Comparison of ENCODE assay signal across 36 cellular contexts in the genomic region with DNA sequence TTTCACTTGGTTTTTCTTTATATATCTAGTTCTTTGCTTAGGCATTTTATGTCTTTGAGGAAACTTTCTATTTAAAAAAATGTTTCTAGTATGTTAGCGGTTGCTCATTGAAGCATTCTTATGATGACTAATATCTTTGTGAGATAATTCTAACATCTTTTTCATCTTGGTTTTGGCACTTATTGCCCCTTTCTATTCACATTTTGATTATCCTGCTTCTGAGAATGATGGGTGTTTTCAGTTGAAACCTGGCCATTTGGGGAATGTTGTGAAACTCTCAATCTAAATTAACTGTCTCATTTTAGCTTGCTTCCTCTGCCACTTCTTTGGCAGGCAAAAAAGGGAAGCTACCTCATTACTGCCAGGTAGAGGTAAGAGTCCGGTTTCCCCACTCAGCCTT.
A peak's percentile ranks its signal among the peaks of the same experiment; 100 is the strongest.
DNase-seq lines count a peak whose midpoint lies in the region; ATAC-seq, FAIRE-seq and TF ChIP-seq lines count a peak whose summit lies in the region.
"Had no signal": no experiment of that assay in that cellular context is flagged by ENCODE, and none has a peak within 500 bp of the region (broad histone marks: within the 10 kb centered on the region; RNA-seq: fewer than 3 reads in every experiment).

No MANE protein-coding gene starts in this region.

- no peaks in the 10 kb centered on the region for H4K20me1 ChIP-seq in astrocyte (ENCODE audit: insufficient read depth, low read length)
- H4K20me1 ChIP-seq in osteoblast (ENCODE audit: insufficient read depth, low read length), result no peaks in the 10 kb centered on the region
- H4K20me1 ChIP-seq: BLaER1; BLaER1 treated with 17β-estradiol and CSF1 and Interleukin-3, amounts not matched to agents 10 nM and 100 nM had no signal

- POLR2A ChIA-PET in CD4-positive, alpha-beta T cell (lab: Charles Lee), result no interaction called here

- no peaks in the 10 kb centered on the region for H3K27me3 ChIP-seq in astrocyte (ENCODE audit: insufficient read depth, low read length)
- no peaks in the 10 kb centered on the region for H3K27me3 ChIP-seq in osteoblast (ENCODE audit: insufficient read depth, low read length)
- H3K27me3 ChIP-seq in esophagus squamous epithelium, result no peaks in the 10 kb centered on the region
- H3K27me3 ChIP-seq in CD4-positive, alpha-beta T cell (ENCODE audit: control insufficient read depth, insufficient read depth, low read length), result no peaks in the 10 kb centered on the region
- H3K27me3 ChIP-seq: BE2C; BLaER1; BLaER1 treated with 17β-estradiol and CSF1 and Interleukin-3, amounts not matched to agents 10 nM and 100 nM had no signal

- H3K36me3 ChIP-seq in astrocyte (ENCODE audit: insufficient read depth, low read length) (no peaks in the 10 kb centered on the region), osteoblast (ENCODE audit: insufficient read depth, low read length) (no peaks in the 10 kb centered on the region), esophagus squamous epithelium (no peaks in the 10 kb centered on the region)
- H3K36me3 ChIP-seq: BE2C; BLaER1; BLaER1 treated with 17β-estradiol and CSF1 and Interleukin-3, amounts not matched to agents 10 nM and 100 nM had no signal

- no peak overlapping the region for H3K9ac ChIP-seq in astrocyte (ENCODE audit: low read length)
- H3K9ac ChIP-seq: BLaER1; BLaER1 treated with 17β-estradiol and CSF1 and Interleukin-3, amounts not matched to agents 10 nM and 100 nM had no signal

- H3K4me1 ChIP-seq in astrocyte (ENCODE audit: insufficient read depth, low read length), result peaks cover 30% of the 10 kb centered on the region
- H3K4me1 ChIP-seq in osteoblast (ENCODE audit: insufficient read depth, low read length), result peaks cover 33% of the 10 kb centered on the region
- no peaks in the 10 kb centered on the region for H3K4me1 ChIP-seq in esophagus squamous epithelium
- H3K4me1 ChIP-seq: A549; BE2C; BLaER1; BLaER1 treated with 17β-estradiol and CSF1 and Interleukin-3, amounts not matched to agents 10 nM and 100 nM; Caco-2 had no signal

- peak overlapping the region; percentile 63 for H3K27ac ChIP-seq in astrocyte (ENCODE audit: low read depth, low read length)
- H3K27ac ChIP-seq in osteoblast (ENCODE audit: low read depth, low read length), result peak overlapping the region; percentile 81
- no peak overlapping the region for H3K27ac ChIP-seq in esophagus squamous epithelium
- no peak overlapping the region for H3K27ac ChIP-seq in CD4-positive, alpha-beta T cell (ENCODE audit: low read depth, low read length)
- H3K27ac ChIP-seq: 22Rv1; A549; BLaER1; BLaER1 treated with 17β-estradiol and CSF1 and Interleukin-3, amounts not matched to agents 10 nM and 100 nM; C4-2B had no signal

- H3K79me2 ChIP-seq in astrocyte (ENCODE audit: insufficient read depth, low read length), result no peaks in the 10 kb centered on the region
- H3K79me2 ChIP-seq in osteoblast (ENCODE audit: insufficient read depth, low read length), result no peaks in the 10 kb centered on the region

- peak; percentile 30 for DNase-seq in NCI-H226
- DNase-seq in RCC 7860 (ENCODE audit: low spot score), result no peak
- peak; percentile 59 for DNase-seq in astrocyte (ENCODE audit: low read depth)
- no peak for DNase-seq in osteoblast (ENCODE audit: insufficient read length, low spot score, missing footprints)
- DNase-seq in esophagus squamous epithelium (lab: John Stamatoyannopoulos, UW), result no peak
- DNase-seq in CD4-positive, alpha-beta T cell, result no peak
- no peak for DNase-seq in immature natural killer cell
- DNase-seq: 8988T; ACHN; AML-193; BE2C; C1 segment of cervical spinal cord; Caco-2; Calu3; CD4-positive, alpha-beta memory T cell; CD4-positive, CD25-positive, alpha-beta regulatory T cell; CD8-positive, alpha-beta memory T cell; CD8-positive, alpha-beta T cell; COR-L47; DMS 273 treated with DMSO at 0.1 percent for 48 hours; DMS153; DMS53; DMS79; DMS79 treated with DMSO at 0.1 percent for 48 hours; DND-41; EL had no signal

- H3K4me1 Mint-ChIP-seq in astrocyte (ENCODE audit: low read depth, unreplicated experiment), result no peaks in the 10 kb centered on the region
- no peaks in the 10 kb centered on the region for H3K4me1 Mint-ChIP-seq in CD4-positive, alpha-beta T cell (ENCODE audit: low read depth)
- H3K4me1 Mint-ChIP-seq in immature natural killer cell, result no peaks in the 10 kb centered on the region
- H3K4me1 Mint-ChIP-seq: B cell; CD14-positive monocyte; CD4-positive, alpha-beta memory T cell; CD4-positive, CD25-positive, alpha-beta regulatory T cell; CD8-positive, alpha-beta memory T cell had no signal

- FAIRE-seq in RCC 7860 (lab: Jason Lieb, UNC) (peak; percentile 76), astrocyte (lab: Jason Lieb, UNC) (no peak)
- FAIRE-seq: A204.1, A549, D721Med had no signal

- H3K4me3 ChIP-seq in astrocyte (ENCODE audit: insufficient read depth, low read depth, low read length) (no peak overlapping the region), osteoblast (ENCODE audit: insufficient read depth, low read length) (no peak overlapping the region), esophagus squamous epithelium (no peak overlapping the region)
- H3K4me3 ChIP-seq: A549; BLaER1; BLaER1 treated with 17β-estradiol and CSF1 and Interleukin-3, amounts not matched to agents 10 nM and 100 nM had no signal

- no peak for ATAC-seq in HG02981 (IDR thresholded peaks at IDR 0.05; ENCODE audit: unreplicated experiment)
- ATAC-seq in CD4-positive, alpha-beta T cell (ENCODE audit: poor library complexity), result no peak
- ATAC-seq: A549; CD8-positive, alpha-beta T cell had no signal

- H3K36me3 Mint-ChIP-seq in astrocyte (ENCODE audit: low read depth, unreplicated experiment), result no peaks in the 10 kb centered on the region
- H3K36me3 Mint-ChIP-seq in CD4-positive, alpha-beta T cell (ENCODE audit: low read depth), result no peaks in the 10 kb centered on the region
- H3K36me3 Mint-ChIP-seq in immature natural killer cell, result no peaks in the 10 kb centered on the region
- H3K36me3 Mint-ChIP-seq: CD14-positive monocyte; CD4-positive, alpha-beta memory T cell; CD4-positive, CD25-positive, alpha-beta regulatory T cell; CD8-positive, alpha-beta memory T cell; CD8-positive, alpha-beta T cell had no signal

- TF ChIP-seq CTCF in astrocyte (IDR thresholded peaks at IDR 0.05; ENCODE audit: insufficient read depth, low read depth, low read length), result no peak
- no peak for TF ChIP-seq CTCF in osteoblast (IDR thresholded peaks at IDR 0.05; ENCODE audit: extremely low read depth, low read depth, low read length)
- no peak for TF ChIP-seq CTCF in esophagus squamous epithelium (IDR thresholded peaks at IDR 0.05)
- no peak for TF ChIP-seq CTCF in CD4-positive, alpha-beta T cell (IDR thresholded peaks at IDR 0.05)

- TF ChIP-seq POLR2A in esophagus squamous epithelium (IDR thresholded peaks at IDR 0.05), result no peak

- no peak overlapping the region for H3K27ac Mint-ChIP-seq in astrocyte (ENCODE audit: unreplicated experiment)
- H3K27ac Mint-ChIP-seq in CD4-positive, alpha-beta T cell, result no peak overlapping the region
- no peak overlapping the region for H3K27ac Mint-ChIP-seq in immature natural killer cell
- H3K27ac Mint-ChIP-seq: B cell; CD14-positive monocyte; CD4-positive, alpha-beta memory T cell; CD8-positive, alpha-beta memory T cell; CD8-positive, alpha-beta T cell had no signal

- CTCF ChIA-PET in CD4-positive, alpha-beta T cell (lab: Charles Lee), result no interaction called here

- intact Hi-C loops in esophagus squamous epithelium (cut with DNase I), result no loop called here
- intact Hi-C loops in CD4-positive, alpha-beta T cell (cut with DNase I, micrococcal nuclease), result no loop called here

- H2AFZ ChIP-seq in astrocyte (ENCODE audit: low read depth, low read length) (no peak overlapping the region), osteoblast (ENCODE audit: low read length) (no peak overlapping the region)

- H3K9me3 ChIP-seq in astrocyte (ENCODE audit: insufficient read depth, low read depth, low read length) (no peaks in the 10 kb centered on the region), osteoblast (ENCODE audit: low read depth, low read length) (no peaks in the 10 kb centered on the region), esophagus squamous epithelium (no peaks in the 10 kb centered on the region)
- H3K9me3 ChIP-seq in CD4-positive, alpha-beta T cell (ENCODE audit: control insufficient read depth, low read length), result no peaks in the 10 kb centered on the region
- H3K9me3 ChIP-seq: A549, BE2C, BLaER1, Caco-2 had no signal

- H3K4me2 ChIP-seq in astrocyte (ENCODE audit: low read length) (no peak overlapping the region), osteoblast (ENCODE audit: insufficient read depth, low read length) (no peak overlapping the region)
- H3K4me2 ChIP-seq: A549; BLaER1; BLaER1 treated with 17β-estradiol and CSF1 and Interleukin-3, amounts not matched to agents 10 nM and 100 nM had no signal

- 56 to 86% methylated on average over 2 of the region's 2 CpGs for WGBS in esophagus squamous epithelium, 2 donors

- H3K27me3 Mint-ChIP-seq in astrocyte (ENCODE audit: low read depth, unreplicated experiment), result no peaks in the 10 kb centered on the region
- no peaks in the 10 kb centered on the region for H3K27me3 Mint-ChIP-seq in CD4-positive, alpha-beta T cell
- peaks cover 0 to 4% (median 0%) of the 10 kb centered on the region in 3 donors for H3K27me3 Mint-ChIP-seq in immature natural killer cell (ENCODE audit: low read depth in 3 of 3)
- H3K27me3 Mint-ChIP-seq: B cell; CD4-positive, alpha-beta memory T cell; CD4-positive, CD25-positive, alpha-beta regulatory T cell; CD8-positive, alpha-beta memory T cell had no signal

- H3K4me3 Mint-ChIP-seq in astrocyte (ENCODE audit: unreplicated experiment), result no peak overlapping the region
- no peak overlapping the region for H3K4me3 Mint-ChIP-seq in CD4-positive, alpha-beta T cell
- no peak overlapping the region for H3K4me3 Mint-ChIP-seq in immature natural killer cell
- H3K4me3 Mint-ChIP-seq: B cell; CD14-positive monocyte; CD4-positive, alpha-beta memory T cell; CD4-positive, CD25-positive, alpha-beta regulatory T cell; CD8-positive, alpha-beta memory T cell; CD8-positive, alpha-beta T cell had no signal

- H3K9me3 Mint-ChIP-seq in astrocyte (ENCODE audit: unreplicated experiment) (peaks cover 2% of the 10 kb centered on the region), immature natural killer cell (peaks cover 3 to 25% (median 15%) of the 10 kb centered on the region in 6 donors)
- H3K9me3 Mint-ChIP-seq in CD4-positive, alpha-beta T cell, result peaks cover 9% of the 10 kb centered on the region

Comparison
In these comparisons a context has a peak if more than half of its experiments do, and no peak if none do; other contexts are left out.
1. DNase-seq: peak in NCI-H226 (single experiment) and astrocyte (single experiment); none in RCC 7860 (single experiment), osteoblast (single experiment), esophagus squamous epithelium (single experiment), CD4-positive, alpha-beta T cell (0 of 10) and immature natural killer cell (0 of 3).
2. H3K27ac ChIP-seq: peak in astrocyte (single experiment) and osteoblast (single experiment); none in esophagus squamous epithelium (0 of 4) and CD4-positive, alpha-beta T cell (single experiment).